9 cellular contexts compared by ENCODE assay signal in genomic region chr22:46970411-46971123, GRCh38.
DNase-seq lines count a peak whose midpoint lies in the region; ATAC-seq and TF ChIP-seq lines count a peak whose summit lies in the region.
"Had no signal": no experiment of that assay in that cellular context is flagged by ENCODE, and none has a peak within 500 bp of the region (broad histone marks: within the 10 kb centered on the region; RNA-seq: fewer than 3 reads in every experiment).

No MANE protein-coding gene starts in this region.

- DNase-seq in central memory CD8-positive, alpha-beta T cell (ENCODE audit: low spot score in 2 of 2), result no peak
- DNase-seq in stimulated activated effector memory CD8-positive, alpha-beta T cell treated with anti-CD3 and anti-CD28 coated beads, Interleukin-12 subunit alpha, Interleukin-12 subunit beta, amount 100 ng/mL, for 72 hours (ENCODE audit: low spot score in 2 of 2), result no peak
- DNase-seq in Karpas-422, result no peak
- DNase-seq in NCI-H526 treated with DMSO at 0.1 percent for 48 hours (lab: John Stamatoyannopoulos, UW), result no peak
- DNase-seq: Caco-2 had no signal

- H3K36me3 ChIP-seq in liver (ENCODE audit: control insufficient read depth in 4 of 4, insufficient read depth in 3 of 4, low read depth in 1 of 4, low read length in 3 of 4) (peaks cover 0 to 8% (median 3%) of the 10 kb centered on the region in 4 donors), Karpas-422 (ENCODE audit: insufficient read depth, low read length) (no peaks in the 10 kb centered on the region; the same call in 1 of the 2 replicates)

- peaks cover 0 to 5% (median 0%) of the 10 kb centered on the region in 4 donors for H3K4me1 ChIP-seq in liver (ENCODE audit: control insufficient read depth in 4 of 4, insufficient read depth in 4 of 4, low read length in 3 of 4)
- no peaks in the 10 kb centered on the region for H3K4me1 ChIP-seq in Karpas-422 (ENCODE audit: low read length)
- H3K4me1 ChIP-seq: Caco-2 had no signal

- no peak overlapping the region for H3K9ac ChIP-seq in liver (ENCODE audit: low read depth in 1 of 2, low read length in 2 of 2)
- no peak overlapping the region for H3K9ac ChIP-seq in Karpas-422 (ENCODE audit: low read length)

- H3K4me1 Mint-ChIP-seq in IgD-negative memory B cell, result peaks cover 19 to 26% (median 24%) of the 10 kb centered on the region in 3 donors
- peaks cover 44% of the 10 kb centered on the region for H3K4me1 Mint-ChIP-seq in central memory CD8-positive, alpha-beta T cell
- H3K4me1 Mint-ChIP-seq in stimulated activated effector memory CD8-positive, alpha-beta T cell treated with anti-CD3 and anti-CD28 coated beads, Interleukin-12 subunit alpha, Interleukin-12 subunit beta, amount 100 ng/mL, for 72 hours, result peaks cover 49% of the 10 kb centered on the region

- no peak overlapping the region for H2AFZ ChIP-seq in Karpas-422 (ENCODE audit: low read length)

- H3K27me3 ChIP-seq in liver (ENCODE audit: control insufficient read depth in 4 of 4, insufficient read depth in 4 of 4, low read length in 3 of 4) (no peaks in the 10 kb centered on the region), Karpas-422 (ENCODE audit: low read length) (no peaks in the 10 kb centered on the region)

- peak overlapping the region in 2 of 4 donors; percentile 52 to 82 for H3K4me3 Mint-ChIP-seq in IgD-negative memory B cell
- no peak overlapping the region for H3K4me3 Mint-ChIP-seq in central memory CD8-positive, alpha-beta T cell
- no peak overlapping the region for H3K4me3 Mint-ChIP-seq in stimulated activated effector memory CD8-positive, alpha-beta T cell treated with anti-CD3 and anti-CD28 coated beads, Interleukin-12 subunit alpha, Interleukin-12 subunit beta, amount 100 ng/mL, for 72 hours

- no peak overlapping the region for H3K4me2 ChIP-seq in Karpas-422 (ENCODE audit: low read depth, low read length, poor library complexity, severe bottlenecking)

- no peaks in the 10 kb centered on the region for H3K9me2 ChIP-seq in Karpas-422 (replicated peaks; ENCODE audit: insufficient read depth, low read length)

- H3K9me3 Mint-ChIP-seq in IgD-negative memory B cell, result no peaks in the 10 kb centered on the region
- no peaks in the 10 kb centered on the region for H3K9me3 Mint-ChIP-seq in central memory CD8-positive, alpha-beta T cell
- H3K9me3 Mint-ChIP-seq in stimulated activated effector memory CD8-positive, alpha-beta T cell treated with anti-CD3 and anti-CD28 coated beads, Interleukin-12 subunit alpha, Interleukin-12 subunit beta, amount 100 ng/mL, for 72 hours, result no peaks in the 10 kb centered on the region

- H3K4me3 ChIP-seq in liver (ENCODE audit: low read depth in 1 of 3, low read length in 3 of 3), result no peak overlapping the region
- no peak overlapping the region for H3K4me3 ChIP-seq in Karpas-422 (ENCODE audit: low read length)

- no peak for TF ChIP-seq RAD21 in liver (IDR thresholded peaks at IDR 0.05)

- no peak for TF ChIP-seq CTCF in liver (IDR thresholded peaks at IDR 0.05; ENCODE audit: low read depth, low read length, missing input control)

- H3K27ac Mint-ChIP-seq in IgD-negative memory B cell, result peak overlapping the region; percentile 19 to 95 (median 92)
- peak overlapping the region; percentile 52 for H3K27ac Mint-ChIP-seq in central memory CD8-positive, alpha-beta T cell (ENCODE audit: low read depth)
- H3K27ac Mint-ChIP-seq in stimulated activated effector memory CD8-positive, alpha-beta T cell treated with anti-CD3 and anti-CD28 coated beads, Interleukin-12 subunit alpha, Interleukin-12 subunit beta, amount 100 ng/mL, for 72 hours, result peak overlapping the region; percentile 72

- H4K20me1 ChIP-seq in Karpas-422 (ENCODE audit: insufficient read depth, low read depth, low read length), result 0 out of 2 replicates have a peak, but pooled peaks cover 8% of the 10 kb centered on the region

- ATAC-seq in central memory CD8-positive, alpha-beta T cell (replicated peaks; ENCODE audit: extremely low read depth, poor library complexity, severe bottlenecking), result no peak
- ATAC-seq in stimulated activated effector memory CD8-positive, alpha-beta T cell treated with anti-CD3 and anti-CD28 coated beads, Interleukin-12 subunit alpha, Interleukin-12 subunit beta, amount 100 ng/mL, for 72 hours, result no peak
- no peak for ATAC-seq in HG03045 (IDR thresholded peaks at IDR 0.05; ENCODE audit: unreplicated experiment)
- ATAC-seq: Panc1 had no signal

- peaks cover 3% of the 10 kb centered on the region for H3K36me3 Mint-ChIP-seq in IgD-negative memory B cell
- H3K36me3 Mint-ChIP-seq in central memory CD8-positive, alpha-beta T cell (ENCODE audit: insufficient read depth), result peaks cover 10% of the 10 kb centered on the region
- peaks cover 38% of the 10 kb centered on the region for H3K36me3 Mint-ChIP-seq in stimulated activated effector memory CD8-positive, alpha-beta T cell treated with anti-CD3 and anti-CD28 coated beads, Interleukin-12 subunit alpha, Interleukin-12 subunit beta, amount 100 ng/mL, for 72 hours

- H3K9me3 ChIP-seq in liver (ENCODE audit: control insufficient read depth in 4 of 4, low read length in 3 of 4), result no peaks in the 10 kb centered on the region
- no peaks in the 10 kb centered on the region for H3K9me3 ChIP-seq in Karpas-422 (ENCODE audit: low read length)
- H3K9me3 ChIP-seq: Caco-2 had no signal

- 84% methylated on average over 14 of the region's 14 CpGs for WGBS in liver

- H3K27ac ChIP-seq in liver (ENCODE audit: low read depth in 1 of 2, low read length in 2 of 2) (peak overlapping the region; percentile 6 to 73), Karpas-422 (ENCODE audit: low read length) (no peak overlapping the region)

- H3K27me3 Mint-ChIP-seq in IgD-negative memory B cell, result no peaks in the 10 kb centered on the region
- no peaks in the 10 kb centered on the region for H3K27me3 Mint-ChIP-seq in central memory CD8-positive, alpha-beta T cell

- peaks cover 52% of the 10 kb centered on the region for H3K79me2 ChIP-seq in Karpas-422 (ENCODE audit: low read length)

TF ChIP-seq in liver, 16 proteins besides CTCF, POLR2A, EP300 and RAD21:
- TF ChIP-seq EGR1 (IDR thresholded peaks at IDR 0.05; ENCODE audit: low read depth in 2 of 2), result no peak
TF ChIP-seq in liver: peak in this region for 0.
